Comparison of ENCODE assay signal across 1 cellular context in the genomic region with DNA sequence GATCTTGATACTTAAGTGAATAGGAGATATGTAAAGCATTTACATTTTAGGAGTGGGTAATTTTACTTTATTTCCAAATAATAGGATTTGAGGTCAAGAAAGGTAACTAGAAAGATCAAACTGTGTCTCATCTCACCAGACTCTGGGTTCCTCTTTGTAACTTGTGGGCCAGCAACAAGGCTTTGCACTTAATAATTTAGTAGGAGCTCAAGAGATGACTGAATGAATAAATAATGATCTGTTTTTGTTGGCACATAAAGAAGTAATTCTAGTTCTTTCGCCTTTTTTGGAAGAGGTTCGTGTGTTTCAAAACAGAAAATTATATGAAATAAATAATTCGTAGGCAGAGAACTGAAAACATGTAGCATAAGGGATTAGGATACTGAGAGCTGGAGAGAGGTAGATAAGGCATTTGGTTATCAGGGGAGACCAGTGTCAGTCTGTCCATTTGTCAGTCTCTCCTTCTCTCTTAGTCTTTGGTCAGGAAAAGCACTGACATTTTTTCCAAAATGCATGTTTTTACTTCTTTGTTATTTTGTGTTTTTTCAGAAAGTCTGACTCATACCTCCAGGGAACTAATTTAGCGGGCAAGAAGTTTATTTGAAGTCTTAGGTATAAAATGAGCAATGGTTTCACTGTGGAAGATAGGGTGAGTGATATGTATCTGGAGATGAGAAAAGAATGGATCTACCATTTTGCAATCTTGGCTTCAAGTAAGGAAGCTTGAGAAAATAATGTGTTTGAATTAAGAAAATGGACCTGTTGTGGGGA.
TF ChIP-seq lines count a peak whose summit lies in the region.

No MANE protein-coding gene starts in this region.

TF ChIP-seq in K562, 482 proteins besides CTCF, POLR2A, EP300 and RAD21 (continued from another document and continues in another):
- TF ChIP-seq GATAD2A (IDR thresholded peaks at IDR 0.05) (peak; percentile 72; the same call in 1 of the 2 replicates), NCOA1 (IDR thresholded peaks at IDR 0.05; ENCODE audit: low read depth) (peak; percentile 43; the same call in 1 of the 2 replicates), ILK (tag; IDR thresholded peaks at IDR 0.05; ENCODE audit: borderline replicate concordance, low read depth) (no peak), TRIM28 (IDR thresholded peaks at IDR 0.05) (no peak), CREB1 (IDR thresholded peaks at IDR 0.05) (peak; percentile 35; the same call in 1 of the 2 replicates), CREB1 (CRISPR knock-in tag; IDR thresholded peaks at IDR 0.05) (no peak), ZNF431 (CRISPR knock-in tag; IDR thresholded peaks at IDR 0.05) (no peak), ZNF133 (CRISPR knock-in tag; IDR thresholded peaks at IDR 0.05) (no peak), SMAD1 (IDR thresholded peaks at IDR 0.05; ENCODE audit: low read depth, low read length, partially characterized antibody) (no peak), ARHGAP35 (IDR thresholded peaks at IDR 0.05; ENCODE audit: partially characterized antibody) (no peak), ZNF561 (CRISPR knock-in tag; conservative IDR thresholded peaks at IDR 0.05) (no peak), RFX5 (IDR thresholded peaks at IDR 0.05; ENCODE audit: low read depth, low read length) (no peak), STAT5B (CRISPR knock-in tag; IDR thresholded peaks at IDR 0.05) (no peak), CBX5 (IDR thresholded peaks at IDR 0.05; ENCODE audit: borderline replicate concordance, low read depth) (no peak), ELF1 (tag; IDR thresholded peaks at IDR 0.05) (no peak), CBX2 (IDR thresholded peaks at IDR 0.05; ENCODE audit: insufficient read depth, low read length, poor library complexity, severe bottlenecking) (no peak), GTF2F1 (IDR thresholded peaks at IDR 0.05; ENCODE audit: low read depth, low read length) (no peak), C11orf30 (IDR thresholded peaks at IDR 0.05; ENCODE audit: low read depth) (no peak), ZNF274 (IDR thresholded peaks at IDR 0.05; ENCODE audit: borderline replicate concordance, low read depth, low read length) (no peak), GTF2E2 (tag; IDR thresholded peaks at IDR 0.05) (no peak; the same call in 1 of the 2 replicates), FOS (IDR thresholded peaks at IDR 0.05; ENCODE audit: extremely low read depth, insufficient read length) (no peak), MXI1 (IDR thresholded peaks at IDR 0.05; ENCODE audit: low read depth, low read length) (no peak), ZNF57 (CRISPR knock-in tag; IDR thresholded peaks at IDR 0.05) (no peak), HDAC8 (tag; IDR thresholded peaks at IDR 0.05) (no peak), SMARCE1 (IDR thresholded peaks at IDR 0.05) (peak; percentile 90), MAFF (IDR thresholded peaks at IDR 0.05; ENCODE audit: low read length) (no peak), RCOR1 (IDR thresholded peaks at IDR 0.05; ENCODE audit: borderline replicate concordance in 1 of 2, low read depth in 2 of 2, low read length in 2 of 2) (no peak), EWSR1 (IDR thresholded peaks at IDR 0.05; ENCODE audit: borderline replicate concordance, low read depth, partially characterized antibody) (no peak), HDAC2 (IDR thresholded peaks at IDR 0.05) (no peak), NFATC3 (IDR thresholded peaks at IDR 0.05) (no peak), ZNF239 (CRISPR knock-in tag; IDR thresholded peaks at IDR 0.05) (no peak), ETV6 (IDR thresholded peaks at IDR 0.05; ENCODE audit: borderline replicate concordance in 1 of 2, low read depth in 2 of 2, low read length in 1 of 2) (no peak), ETV6 (CRISPR knock-in tag; IDR thresholded peaks at IDR 0.05; ENCODE audit: borderline replicate concordance) (no peak), HLTF (IDR thresholded peaks at IDR 0.05) (no peak), RBM34 (IDR thresholded peaks at IDR 0.05; ENCODE audit: borderline replicate concordance, insufficient read depth, low read length) (no peak), ZNF699 (CRISPR knock-in tag; IDR thresholded peaks at IDR 0.05; ENCODE audit: insufficient replicate concordance) (no peak), TBP (optimal IDR thresholded peaks at IDR 0.05; ENCODE audit: low read depth, low read length) (no peak), ZNF324 (CRISPR knock-in tag; IDR thresholded peaks at IDR 0.05) (no peak), COPS2 (conservative IDR thresholded peaks at IDR 0.05) (no peak), ZNF212 (CRISPR knock-in tag; IDR thresholded peaks at IDR 0.05) (no peak), CC2D1A (IDR thresholded peaks at IDR 0.05) (peak; percentile 71; the same call in 1 of the 2 replicates)
- TF ChIP-seq, protein P1, sequence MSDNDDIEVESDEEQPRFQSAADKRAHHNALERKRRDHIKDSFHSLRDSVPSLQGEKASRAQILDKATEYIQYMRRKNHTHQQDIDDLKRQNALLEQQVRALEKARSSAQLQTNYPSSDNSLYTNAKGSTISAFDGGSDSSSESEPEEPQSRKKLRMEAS (CRISPR knock-in tag; IDR thresholded peaks at IDR 0.05), result no peak
- TF ChIP-seq, protein P2, sequence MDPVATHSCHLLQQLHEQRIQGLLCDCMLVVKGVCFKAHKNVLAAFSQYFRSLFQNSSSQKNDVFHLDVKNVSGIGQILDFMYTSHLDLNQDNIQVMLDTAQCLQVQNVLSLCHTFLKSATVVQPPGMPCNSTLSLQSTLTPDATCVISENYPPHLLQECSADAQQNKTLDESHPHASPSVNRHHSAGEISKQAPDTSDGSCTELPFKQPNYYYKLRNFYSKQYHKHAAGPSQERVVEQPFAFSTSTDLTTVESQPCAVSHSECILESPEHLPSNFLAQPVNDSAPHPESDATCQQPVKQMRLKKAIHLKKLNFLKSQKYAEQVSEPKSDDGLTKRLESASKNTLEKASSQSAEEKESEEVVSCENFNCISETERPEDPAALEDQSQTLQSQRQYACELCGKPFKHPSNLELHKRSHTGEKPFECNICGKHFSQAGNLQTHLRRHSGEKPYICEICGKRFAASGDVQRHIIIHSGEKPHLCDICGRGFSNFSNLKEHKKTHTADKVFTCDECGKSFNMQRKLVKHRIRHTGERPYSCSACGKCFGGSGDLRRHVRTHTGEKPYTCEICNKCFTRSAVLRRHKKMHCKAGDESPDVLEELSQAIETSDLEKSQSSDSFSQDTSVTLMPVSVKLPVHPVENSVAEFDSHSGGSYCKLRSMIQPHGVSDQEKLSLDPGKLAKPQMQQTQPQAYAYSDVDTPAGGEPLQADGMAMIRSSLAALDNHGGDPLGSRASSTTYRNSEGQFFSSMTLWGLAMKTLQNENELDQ (CRISPR knock-in tag; IDR thresholded peaks at IDR 0.05; ENCODE audit: borderline replicate concordance), result no peak
- TF ChIP-seq, protein P3, sequence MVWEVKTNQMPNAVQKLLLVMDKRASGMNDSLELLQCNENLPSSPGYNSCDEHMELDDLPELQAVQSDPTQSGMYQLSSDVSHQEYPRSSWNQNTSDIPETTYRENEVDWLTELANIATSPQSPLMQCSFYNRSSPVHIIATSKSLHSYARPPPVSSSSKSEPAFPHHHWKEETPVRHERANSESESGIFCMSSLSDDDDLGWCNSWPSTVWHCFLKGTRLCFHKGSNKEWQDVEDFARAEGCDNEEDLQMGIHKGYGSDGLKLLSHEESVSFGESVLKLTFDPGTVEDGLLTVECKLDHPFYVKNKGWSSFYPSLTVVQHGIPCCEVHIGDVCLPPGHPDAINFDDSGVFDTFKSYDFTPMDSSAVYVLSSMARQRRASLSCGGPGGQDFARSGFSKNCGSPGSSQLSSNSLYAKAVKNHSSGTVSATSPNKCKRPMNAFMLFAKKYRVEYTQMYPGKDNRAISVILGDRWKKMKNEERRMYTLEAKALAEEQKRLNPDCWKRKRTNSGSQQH (CRISPR knock-in tag; IDR thresholded peaks at IDR 0.05), result no peak
- TF ChIP-seq, protein P4, sequence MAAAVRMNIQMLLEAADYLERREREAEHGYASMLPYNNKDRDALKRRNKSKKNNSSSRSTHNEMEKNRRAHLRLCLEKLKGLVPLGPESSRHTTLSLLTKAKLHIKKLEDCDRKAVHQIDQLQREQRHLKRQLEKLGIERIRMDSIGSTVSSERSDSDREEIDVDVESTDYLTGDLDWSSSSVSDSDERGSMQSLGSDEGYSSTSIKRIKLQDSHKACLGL (CRISPR knock-in tag; IDR thresholded peaks at IDR 0.05; ENCODE audit: borderline replicate concordance, poor library complexity, severe bottlenecking), result no peak
- TF ChIP-seq, protein P5, sequence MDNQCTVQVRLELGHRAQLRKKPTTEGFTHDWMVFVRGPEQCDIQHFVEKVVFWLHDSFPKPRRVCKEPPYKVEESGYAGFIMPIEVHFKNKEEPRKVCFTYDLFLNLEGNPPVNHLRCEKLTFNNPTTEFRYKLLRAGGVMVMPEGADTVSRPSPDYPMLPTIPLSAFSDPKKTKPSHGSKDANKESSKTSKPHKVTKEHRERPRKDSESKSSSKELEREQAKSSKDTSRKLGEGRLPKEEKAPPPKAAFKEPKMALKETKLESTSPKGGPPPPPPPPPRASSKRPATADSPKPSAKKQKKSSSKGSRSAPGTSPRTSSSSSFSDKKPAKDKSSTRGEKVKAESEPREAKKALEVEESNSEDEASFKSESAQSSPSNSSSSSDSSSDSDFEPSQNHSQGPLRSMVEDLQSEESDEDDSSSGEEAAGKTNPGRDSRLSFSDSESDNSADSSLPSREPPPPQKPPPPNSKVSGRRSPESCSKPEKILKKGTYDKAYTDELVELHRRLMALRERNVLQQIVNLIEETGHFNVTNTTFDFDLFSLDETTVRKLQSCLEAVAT (IDR thresholded peaks at IDR 0.05), result peak in 1 of 2 experiments; percentile 33; a peak in 1 of 4 replicates
- TF ChIP-seq, protein P6, sequence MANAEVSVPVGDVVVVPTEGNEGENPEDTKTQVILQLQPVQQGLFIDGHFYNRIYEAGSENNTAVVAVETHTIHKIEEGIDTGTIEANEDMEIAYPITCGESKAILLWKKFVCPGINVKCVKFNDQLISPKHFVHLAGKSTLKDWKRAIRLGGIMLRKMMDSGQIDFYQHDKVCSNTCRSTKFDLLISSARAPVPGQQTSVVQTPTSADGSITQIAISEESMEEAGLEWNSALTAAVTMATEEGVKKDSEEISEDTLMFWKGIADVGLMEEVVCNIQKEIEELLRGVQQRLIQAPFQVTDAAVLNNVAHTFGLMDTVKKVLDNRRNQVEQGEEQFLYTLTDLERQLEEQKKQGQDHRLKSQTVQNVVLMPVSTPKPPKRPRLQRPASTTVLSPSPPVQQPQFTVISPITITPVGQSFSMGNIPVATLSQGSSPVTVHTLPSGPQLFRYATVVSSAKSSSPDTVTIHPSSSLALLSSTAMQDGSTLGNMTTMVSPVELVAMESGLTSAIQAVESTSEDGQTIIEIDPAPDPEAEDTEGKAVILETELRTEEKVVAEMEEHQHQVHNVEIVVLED (CRISPR knock-in tag; IDR thresholded peaks at IDR 0.05), result no peak
- TF ChIP-seq, protein P7, sequence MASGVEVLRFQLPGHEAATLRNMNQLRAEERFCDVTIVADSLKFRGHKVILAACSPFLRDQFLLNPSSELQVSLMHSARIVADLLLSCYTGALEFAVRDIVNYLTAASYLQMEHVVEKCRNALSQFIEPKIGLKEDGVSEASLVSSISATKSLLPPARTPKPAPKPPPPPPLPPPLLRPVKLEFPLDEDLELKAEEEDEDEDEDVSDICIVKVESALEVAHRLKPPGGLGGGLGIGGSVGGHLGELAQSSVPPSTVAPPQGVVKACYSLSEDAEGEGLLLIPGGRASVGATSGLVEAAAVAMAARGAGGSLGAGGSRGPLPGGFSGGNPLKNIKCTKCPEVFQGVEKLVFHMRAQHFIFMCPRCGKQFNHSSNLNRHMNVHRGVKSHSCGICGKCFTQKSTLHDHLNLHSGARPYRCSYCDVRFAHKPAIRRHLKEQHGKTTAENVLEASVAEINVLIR (CRISPR knock-in tag; IDR thresholded peaks at IDR 0.05), result no peak
- TF ChIP-seq, protein P8, sequence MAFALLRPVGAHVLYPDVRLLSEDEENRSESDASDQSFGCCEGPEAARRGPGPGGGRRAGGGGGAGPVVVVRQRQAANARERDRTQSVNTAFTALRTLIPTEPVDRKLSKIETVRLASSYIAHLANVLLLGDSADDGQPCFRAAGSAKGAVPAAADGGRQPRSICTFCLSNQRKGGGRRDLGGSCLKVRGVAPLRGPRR (CRISPR knock-in tag; IDR thresholded peaks at IDR 0.05), result no peak
- TF ChIP-seq, protein P9, sequence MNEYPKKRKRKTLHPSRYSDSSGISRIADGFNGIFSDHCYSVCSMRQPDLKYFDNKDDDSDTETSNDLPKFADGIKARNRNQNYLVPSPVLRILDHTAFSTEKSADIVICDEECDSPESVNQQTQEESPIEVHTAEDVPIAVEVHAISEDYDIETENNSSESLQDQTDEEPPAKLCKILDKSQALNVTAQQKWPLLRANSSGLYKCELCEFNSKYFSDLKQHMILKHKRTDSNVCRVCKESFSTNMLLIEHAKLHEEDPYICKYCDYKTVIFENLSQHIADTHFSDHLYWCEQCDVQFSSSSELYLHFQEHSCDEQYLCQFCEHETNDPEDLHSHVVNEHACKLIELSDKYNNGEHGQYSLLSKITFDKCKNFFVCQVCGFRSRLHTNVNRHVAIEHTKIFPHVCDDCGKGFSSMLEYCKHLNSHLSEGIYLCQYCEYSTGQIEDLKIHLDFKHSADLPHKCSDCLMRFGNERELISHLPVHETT (CRISPR knock-in tag; conservative IDR thresholded peaks at IDR 0.05 in 1 of 2, IDR thresholded peaks at IDR 0.05 in 1 of 2), result no peak
- TF ChIP-seq, protein P10, sequence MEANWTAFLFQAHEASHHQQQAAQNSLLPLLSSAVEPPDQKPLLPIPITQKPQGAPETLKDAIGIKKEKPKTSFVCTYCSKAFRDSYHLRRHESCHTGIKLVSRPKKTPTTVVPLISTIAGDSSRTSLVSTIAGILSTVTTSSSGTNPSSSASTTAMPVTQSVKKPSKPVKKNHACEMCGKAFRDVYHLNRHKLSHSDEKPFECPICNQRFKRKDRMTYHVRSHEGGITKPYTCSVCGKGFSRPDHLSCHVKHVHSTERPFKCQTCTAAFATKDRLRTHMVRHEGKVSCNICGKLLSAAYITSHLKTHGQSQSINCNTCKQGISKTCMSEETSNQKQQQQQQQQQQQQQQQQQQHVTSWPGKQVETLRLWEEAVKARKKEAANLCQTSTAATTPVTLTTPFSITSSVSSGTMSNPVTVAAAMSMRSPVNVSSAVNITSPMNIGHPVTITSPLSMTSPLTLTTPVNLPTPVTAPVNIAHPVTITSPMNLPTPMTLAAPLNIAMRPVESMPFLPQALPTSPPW (CRISPR knock-in tag; IDR thresholded peaks at IDR 0.05), result no peak
- TF ChIP-seq, protein P11, sequence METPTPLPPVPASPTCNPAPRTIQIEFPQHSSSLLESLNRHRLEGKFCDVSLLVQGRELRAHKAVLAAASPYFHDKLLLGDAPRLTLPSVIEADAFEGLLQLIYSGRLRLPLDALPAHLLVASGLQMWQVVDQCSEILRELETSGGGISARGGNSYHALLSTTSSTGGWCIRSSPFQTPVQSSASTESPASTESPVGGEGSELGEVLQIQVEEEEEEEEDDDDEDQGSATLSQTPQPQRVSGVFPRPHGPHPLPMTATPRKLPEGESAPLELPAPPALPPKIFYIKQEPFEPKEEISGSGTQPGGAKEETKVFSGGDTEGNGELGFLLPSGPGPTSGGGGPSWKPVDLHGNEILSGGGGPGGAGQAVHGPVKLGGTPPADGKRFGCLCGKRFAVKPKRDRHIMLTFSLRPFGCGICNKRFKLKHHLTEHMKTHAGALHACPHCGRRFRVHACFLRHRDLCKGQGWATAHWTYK (CRISPR knock-in tag; IDR thresholded peaks at IDR 0.05), result no peak
- TF ChIP-seq, protein P12, sequence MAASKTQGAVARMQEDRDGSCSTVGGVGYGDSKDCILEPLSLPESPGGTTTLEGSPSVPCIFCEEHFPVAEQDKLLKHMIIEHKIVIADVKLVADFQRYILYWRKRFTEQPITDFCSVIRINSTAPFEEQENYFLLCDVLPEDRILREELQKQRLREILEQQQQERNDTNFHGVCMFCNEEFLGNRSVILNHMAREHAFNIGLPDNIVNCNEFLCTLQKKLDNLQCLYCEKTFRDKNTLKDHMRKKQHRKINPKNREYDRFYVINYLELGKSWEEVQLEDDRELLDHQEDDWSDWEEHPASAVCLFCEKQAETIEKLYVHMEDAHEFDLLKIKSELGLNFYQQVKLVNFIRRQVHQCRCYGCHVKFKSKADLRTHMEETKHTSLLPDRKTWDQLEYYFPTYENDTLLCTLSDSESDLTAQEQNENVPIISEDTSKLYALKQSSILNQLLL (CRISPR knock-in tag; IDR thresholded peaks at IDR 0.05; ENCODE audit: borderline replicate concordance), result no peak
